16 cellular contexts compared by ENCODE assay signal in the genomic region with DNA sequence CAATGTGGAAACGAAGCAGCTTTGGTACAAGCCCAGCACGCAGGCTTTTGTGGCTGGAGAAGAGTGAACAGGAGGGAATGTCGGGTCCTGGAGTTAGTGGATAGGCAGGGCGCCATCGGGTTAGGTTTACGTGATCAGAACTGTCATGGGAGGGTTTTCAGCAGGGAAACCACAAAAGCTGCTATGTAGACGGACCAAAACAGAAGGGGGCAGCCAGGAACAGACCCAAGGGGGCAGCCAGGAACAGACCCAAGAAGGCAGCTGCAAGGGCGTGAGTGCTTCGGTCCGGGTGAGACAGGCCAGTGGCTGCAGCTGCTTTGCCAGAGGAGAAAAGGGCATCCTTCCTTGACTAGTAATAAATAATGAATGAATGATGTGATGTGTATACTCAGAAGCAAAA.
A peak's percentile ranks its signal among the peaks of the same experiment; 100 is the strongest.
DNase-seq lines count a peak whose midpoint lies in the region; ATAC-seq and TF ChIP-seq lines count a peak whose summit lies in the region.
"Had no signal": no experiment of that assay in that cellular context is flagged by ENCODE, and none has a peak within 500 bp of the region (broad histone marks: within the 10 kb centered on the region; RNA-seq: fewer than 3 reads in every experiment).

No MANE protein-coding gene starts in this region.

- TF ChIP-seq POLR2A in ovary (IDR thresholded peaks at IDR 0.05), result no peak

- DNase-seq in T-helper 17 cell (no peak), myocyte (ENCODE audit: low read depth) (peak; percentile 90), ovary (no peak), NCI-H774 (lab: John Stamatoyannopoulos, UW) (no peak), NCI-H510A treated with DMSO at 0.1 percent for 48 hours (lab: John Stamatoyannopoulos, UW) (no peak), SW 1271 (lab: John Stamatoyannopoulos, UW) (no peak)
- no peak for DNase-seq in stimulated activated effector memory CD8-positive, alpha-beta T cell treated with anti-CD3 and anti-CD28 coated beads, Interleukin-12 subunit alpha, Interleukin-12 subunit beta, amount 100 ng/mL, for 72 hours (ENCODE audit: low spot score in 2 of 2)
- DNase-seq: BE2C; CD4-positive, alpha-beta memory T cell; DMS153; DMS79 treated with DMSO at 0.1 percent for 48 hours; EL had no signal

- no peaks in the 10 kb centered on the region for H3K36me3 ChIP-seq in ovary
- H3K36me3 ChIP-seq: BE2C had no signal

- no peak for ATAC-seq in T-helper 17 cell
- no peak for ATAC-seq in stimulated activated effector memory CD8-positive, alpha-beta T cell treated with anti-CD3 and anti-CD28 coated beads, Interleukin-12 subunit alpha, Interleukin-12 subunit beta, amount 100 ng/mL, for 72 hours
- ATAC-seq: HepG2 had no signal

- H3K9me3 ChIP-seq in T-helper 17 cell (ENCODE audit: control insufficient read depth, low read length, poor library complexity, severe bottlenecking) (no peaks in the 10 kb centered on the region), ovary (no peaks in the 10 kb centered on the region)
- H3K9me3 ChIP-seq: BE2C, HAP-1 had no signal

- H3K4me3 ChIP-seq in ovary, result no peak overlapping the region
- H3K4me3 ChIP-seq: HAP-1 had no signal

- H3K4me1 ChIP-seq in ovary (ENCODE audit: insufficient read depth), result no peaks in the 10 kb centered on the region
- H3K4me1 ChIP-seq: BE2C, HAP-1 had no signal

- TF ChIP-seq EP300 in ovary (IDR thresholded peaks at IDR 0.05), result no peak

- H3K27ac ChIP-seq in cingulate gyrus (ENCODE audit: low read depth, low read length) (peak overlapping the region; percentile 42), ovary (no peak overlapping the region)
- H3K27ac ChIP-seq: C4-2B had no signal

- no peak for TF ChIP-seq CTCF in ovary (IDR thresholded peaks at IDR 0.05)

- H3K4me1 Mint-ChIP-seq in T-helper 17 cell, result peaks cover 2% of the 10 kb centered on the region
- H3K4me1 Mint-ChIP-seq in stimulated activated effector memory CD8-positive, alpha-beta T cell treated with anti-CD3 and anti-CD28 coated beads, Interleukin-12 subunit alpha, Interleukin-12 subunit beta, amount 100 ng/mL, for 72 hours, result no peaks in the 10 kb centered on the region
- H3K4me1 Mint-ChIP-seq: CD4-positive, alpha-beta memory T cell had no signal

- peaks cover 14% of the 10 kb centered on the region for H3K36me3 Mint-ChIP-seq in T-helper 17 cell (ENCODE audit: low read depth)
- H3K36me3 Mint-ChIP-seq in stimulated activated effector memory CD8-positive, alpha-beta T cell treated with anti-CD3 and anti-CD28 coated beads, Interleukin-12 subunit alpha, Interleukin-12 subunit beta, amount 100 ng/mL, for 72 hours, result peaks cover 97% of the 10 kb centered on the region

- WGBS in ovary, 3 donors, result 84 to 88% (median 86%) methylated on average over 10 of the region's 10 CpGs

- no peaks in the 10 kb centered on the region for H3K27me3 Mint-ChIP-seq in T-helper 17 cell
- H3K27me3 Mint-ChIP-seq: CD4-positive, alpha-beta memory T cell had no signal

- H3K27ac Mint-ChIP-seq in T-helper 17 cell, result peak overlapping the region; percentile 27
- H3K27ac Mint-ChIP-seq in stimulated activated effector memory CD8-positive, alpha-beta T cell treated with anti-CD3 and anti-CD28 coated beads, Interleukin-12 subunit alpha, Interleukin-12 subunit beta, amount 100 ng/mL, for 72 hours, result peak overlapping the region; percentile 4

- H3K27me3 ChIP-seq in ovary, result no peaks in the 10 kb centered on the region
- H3K27me3 ChIP-seq: BE2C had no signal

- no peaks in the 10 kb centered on the region for H3K9me3 Mint-ChIP-seq in stimulated activated effector memory CD8-positive, alpha-beta T cell treated with anti-CD3 and anti-CD28 coated beads, Interleukin-12 subunit alpha, Interleukin-12 subunit beta, amount 100 ng/mL, for 72 hours
- H3K9me3 Mint-ChIP-seq: CD4-positive, alpha-beta memory T cell had no signal

- peak overlapping the region; percentile 1 for H3K4me3 Mint-ChIP-seq in T-helper 17 cell
- H3K4me3 Mint-ChIP-seq in stimulated activated effector memory CD8-positive, alpha-beta T cell treated with anti-CD3 and anti-CD28 coated beads, Interleukin-12 subunit alpha, Interleukin-12 subunit beta, amount 100 ng/mL, for 72 hours, result no peak overlapping the region
- H3K4me3 Mint-ChIP-seq: CD4-positive, alpha-beta memory T cell had no signal

- intact Hi-C loops in ovary (cut with DNase I), result no loop called here
